In the genomic region with DNA sequence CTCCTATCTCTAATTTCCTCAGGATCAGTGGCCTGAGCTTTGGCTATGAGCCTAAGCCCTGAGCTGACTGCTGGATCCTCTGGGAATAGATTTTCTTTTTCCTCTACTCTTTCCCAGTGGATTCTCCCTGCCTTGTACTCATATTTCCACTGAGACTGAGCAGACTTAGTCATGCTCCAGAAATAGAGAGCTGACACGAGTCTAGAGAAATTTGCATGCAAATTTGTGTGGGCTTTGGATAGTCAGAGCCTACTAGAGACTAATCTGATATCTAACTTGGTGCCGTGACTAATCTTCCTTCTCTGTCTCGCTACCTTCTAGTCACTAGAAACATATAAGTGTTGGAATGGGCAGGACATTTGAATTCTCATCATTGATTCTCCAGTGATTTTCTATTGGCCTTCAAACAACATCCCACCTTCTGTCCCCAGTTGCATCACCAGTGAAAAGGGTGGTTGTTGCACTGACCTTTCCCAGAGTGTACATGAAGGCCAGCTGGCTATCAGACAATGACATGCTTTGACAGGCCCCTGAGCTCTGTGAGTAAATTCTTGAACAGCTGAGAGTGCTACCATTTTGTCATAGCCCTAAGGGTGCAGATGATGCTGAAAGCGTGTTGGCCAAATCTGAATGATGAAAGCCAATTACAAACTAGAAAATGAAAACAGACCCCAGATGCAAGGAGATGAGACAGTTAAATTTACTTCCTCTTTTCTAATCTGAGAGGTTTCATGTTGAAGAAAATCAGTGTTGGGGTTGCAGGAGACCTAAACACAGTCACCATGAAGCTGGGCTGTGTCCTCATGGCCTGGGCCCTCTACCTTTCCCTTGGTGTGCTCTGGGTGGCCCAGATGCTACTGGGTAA, we compare ENCODE assay signal across 1 cellular context.
TF ChIP-seq lines count a peak whose summit lies in the region.

TSS of gene FCRLA (plus strand) at position 747 of the 865 bp plus-strand sequence. CDS start at position 783, 36 bp downstream.

TF ChIP-seq in K562, 482 proteins besides CTCF, POLR2A, EP300 and RAD21 (continued from another document and continues in another):
- TF ChIP-seq AFF1 (IDR thresholded peaks at IDR 0.05; ENCODE audit: low read depth in 1 of 2, partially characterized antibody in 2 of 2) (peak in 1 of 2 experiments; percentile 25), ZNF444 (CRISPR knock-in tag; IDR thresholded peaks at IDR 0.05) (no peak), FUS (optimal IDR thresholded peaks at IDR 0.05; ENCODE audit: low read depth, low read length) (no peak), RBM22 (IDR thresholded peaks at IDR 0.05; ENCODE audit: low read depth, low read length, poor library complexity, severe bottlenecking) (no peak), SFPQ (IDR thresholded peaks at IDR 0.05; ENCODE audit: low read depth, low read length) (no peak), NR1H2 (CRISPR knock-in tag; IDR thresholded peaks at IDR 0.05) (no peak), FOXA3 (CRISPR knock-in tag; conservative IDR thresholded peaks at IDR 0.05 in 1 of 2, IDR thresholded peaks at IDR 0.05 in 1 of 2) (0 out of 4 replicates have a peak, but pooled peaks of 1 of the 2 experiments have one; percentile 60), KDM2B (CRISPR knock-in tag; IDR thresholded peaks at IDR 0.05) (no peak), KDM1A (IDR thresholded peaks at IDR 0.05) (peak; percentile 89 to 90), CHAMP1 (IDR thresholded peaks at IDR 0.05) (peak; percentile 52; the same call in 1 of the 2 replicates), SP1 (CRISPR knock-in tag; IDR thresholded peaks at IDR 0.05) (no peak), U2AF2 (optimal IDR thresholded peaks at IDR 0.05; ENCODE audit: low read depth, low read length) (no peak), ZNF175 (CRISPR knock-in tag; IDR thresholded peaks at IDR 0.05; ENCODE audit: low read depth) (no peak), NR2C2 (CRISPR knock-in tag; IDR thresholded peaks at IDR 0.05) (no peak), NR2C2 (tag; IDR thresholded peaks at IDR 0.05) (peak; percentile 82), FOSL1 (tag; conservative IDR thresholded peaks at IDR 0.05) (peak; percentile 87), FIP1L1 (IDR thresholded peaks at IDR 0.05; ENCODE audit: low read depth, low read length, poor library complexity, severe bottlenecking) (no peak), E2F1 (CRISPR knock-in tag; IDR thresholded peaks at IDR 0.05) (peak; percentile 28; the same call in 1 of the 2 replicates), TCFL5 (CRISPR knock-in tag; conservative IDR thresholded peaks at IDR 0.05) (no peak), ZNF766 (CRISPR knock-in tag; conservative IDR thresholded peaks at IDR 0.05) (peak; percentile 99), RBM34 (IDR thresholded peaks at IDR 0.05; ENCODE audit: borderline replicate concordance, insufficient read depth, low read length) (no peak), ESRRA (IDR thresholded peaks at IDR 0.05; ENCODE audit: borderline replicate concordance, low read depth) (no peak), ERF (CRISPR knock-in tag; IDR thresholded peaks at IDR 0.05) (no peak)
- TF ChIP-seq, protein P1, sequence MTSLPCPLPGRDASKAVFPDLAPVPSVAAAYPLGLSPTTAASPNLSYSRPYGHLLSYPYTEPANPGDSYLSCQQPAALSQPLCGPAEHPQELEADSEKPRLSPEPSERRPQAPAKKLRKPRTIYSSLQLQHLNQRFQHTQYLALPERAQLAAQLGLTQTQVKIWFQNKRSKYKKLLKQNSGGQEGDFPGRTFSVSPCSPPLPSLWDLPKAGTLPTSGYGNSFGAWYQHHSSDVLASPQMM (CRISPR knock-in tag; IDR thresholded peaks at IDR 0.05): no peak
- TF ChIP-seq, protein P2, sequence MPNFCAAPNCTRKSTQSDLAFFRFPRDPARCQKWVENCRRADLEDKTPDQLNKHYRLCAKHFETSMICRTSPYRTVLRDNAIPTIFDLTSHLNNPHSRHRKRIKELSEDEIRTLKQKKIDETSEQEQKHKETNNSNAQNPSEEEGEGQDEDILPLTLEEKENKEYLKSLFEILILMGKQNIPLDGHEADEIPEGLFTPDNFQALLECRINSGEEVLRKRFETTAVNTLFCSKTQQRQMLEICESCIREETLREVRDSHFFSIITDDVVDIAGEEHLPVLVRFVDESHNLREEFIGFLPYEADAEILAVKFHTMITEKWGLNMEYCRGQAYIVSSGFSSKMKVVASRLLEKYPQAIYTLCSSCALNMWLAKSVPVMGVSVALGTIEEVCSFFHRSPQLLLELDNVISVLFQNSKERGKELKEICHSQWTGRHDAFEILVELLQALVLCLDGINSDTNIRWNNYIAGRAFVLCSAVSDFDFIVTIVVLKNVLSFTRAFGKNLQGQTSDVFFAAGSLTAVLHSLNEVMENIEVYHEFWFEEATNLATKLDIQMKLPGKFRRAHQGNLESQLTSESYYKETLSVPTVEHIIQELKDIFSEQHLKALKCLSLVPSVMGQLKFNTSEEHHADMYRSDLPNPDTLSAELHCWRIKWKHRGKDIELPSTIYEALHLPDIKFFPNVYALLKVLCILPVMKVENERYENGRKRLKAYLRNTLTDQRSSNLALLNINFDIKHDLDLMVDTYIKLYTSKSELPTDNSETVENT (CRISPR knock-in tag; IDR thresholded peaks at IDR 0.05): no peak
- TF ChIP-seq, protein P3, sequence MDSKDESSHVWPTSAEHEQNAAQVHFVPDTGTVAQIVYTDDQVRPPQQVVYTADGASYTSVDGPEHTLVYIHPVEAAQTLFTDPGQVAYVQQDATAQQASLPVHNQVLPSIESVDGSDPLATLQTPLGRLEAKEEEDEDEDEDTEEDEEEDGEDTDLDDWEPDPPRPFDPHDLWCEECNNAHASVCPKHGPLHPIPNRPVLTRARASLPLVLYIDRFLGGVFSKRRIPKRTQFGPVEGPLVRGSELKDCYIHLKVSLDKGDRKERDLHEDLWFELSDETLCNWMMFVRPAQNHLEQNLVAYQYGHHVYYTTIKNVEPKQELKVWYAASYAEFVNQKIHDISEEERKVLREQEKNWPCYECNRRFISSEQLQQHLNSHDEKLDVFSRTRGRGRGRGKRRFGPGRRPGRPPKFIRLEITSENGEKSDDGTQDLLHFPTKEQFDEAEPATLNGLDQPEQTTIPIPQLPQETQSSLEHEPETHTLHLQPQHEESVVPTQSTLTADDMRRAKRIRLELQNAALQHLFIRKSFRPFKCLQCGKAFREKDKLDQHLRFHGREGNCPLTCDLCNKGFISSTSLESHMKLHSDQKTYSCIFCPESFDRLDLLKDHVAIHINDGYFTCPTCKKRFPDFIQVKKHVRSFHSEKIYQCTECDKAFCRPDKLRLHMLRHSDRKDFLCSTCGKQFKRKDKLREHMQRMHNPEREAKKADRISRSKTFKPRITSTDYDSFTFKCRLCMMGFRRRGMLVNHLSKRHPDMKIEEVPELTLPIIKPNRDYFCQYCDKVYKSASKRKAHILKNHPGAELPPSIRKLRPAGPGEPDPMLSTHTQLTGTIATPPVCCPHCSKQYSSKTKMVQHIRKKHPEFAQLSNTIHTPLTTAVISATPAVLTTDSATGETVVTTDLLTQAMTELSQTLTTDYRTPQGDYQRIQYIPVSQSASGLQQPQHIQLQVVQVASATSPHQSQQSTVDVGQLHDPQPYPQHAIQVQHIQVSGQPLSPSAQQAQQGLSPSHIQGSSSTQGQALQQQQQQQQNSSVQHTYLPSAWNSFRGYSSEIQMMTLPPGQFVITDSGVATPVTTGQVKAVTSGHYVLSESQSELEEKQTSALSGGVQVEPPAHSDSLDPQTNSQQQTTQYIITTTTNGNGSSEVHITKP (IDR thresholded peaks at IDR 0.05; ENCODE audit: partially characterized antibody): peak; percentile 4
- TF ChIP-seq, protein P4, sequence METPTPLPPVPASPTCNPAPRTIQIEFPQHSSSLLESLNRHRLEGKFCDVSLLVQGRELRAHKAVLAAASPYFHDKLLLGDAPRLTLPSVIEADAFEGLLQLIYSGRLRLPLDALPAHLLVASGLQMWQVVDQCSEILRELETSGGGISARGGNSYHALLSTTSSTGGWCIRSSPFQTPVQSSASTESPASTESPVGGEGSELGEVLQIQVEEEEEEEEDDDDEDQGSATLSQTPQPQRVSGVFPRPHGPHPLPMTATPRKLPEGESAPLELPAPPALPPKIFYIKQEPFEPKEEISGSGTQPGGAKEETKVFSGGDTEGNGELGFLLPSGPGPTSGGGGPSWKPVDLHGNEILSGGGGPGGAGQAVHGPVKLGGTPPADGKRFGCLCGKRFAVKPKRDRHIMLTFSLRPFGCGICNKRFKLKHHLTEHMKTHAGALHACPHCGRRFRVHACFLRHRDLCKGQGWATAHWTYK (CRISPR knock-in tag; IDR thresholded peaks at IDR 0.05): no peak
